18 cellular contexts compared by ENCODE assay signal in genomic region chr5:93294996-93295395, GRCh38.
DNase-seq lines count a peak whose midpoint lies in the region; ATAC-seq, FAIRE-seq and TF ChIP-seq lines count a peak whose summit lies in the region.
"Had no signal": no experiment of that assay in that cellular context is flagged by ENCODE, and none has a peak within 500 bp of the region (broad histone marks: within the 10 kb centered on the region; RNA-seq: fewer than 3 reads in every experiment).

No MANE protein-coding gene starts in this region.

- H3K36me3 ChIP-seq in HCT116 (ENCODE audit: control insufficient read depth in 1 of 2, insufficient read depth in 2 of 2, low read length in 2 of 2): no peaks in the 10 kb centered on the region
- H3K36me3 ChIP-seq: BE2C had no signal

- no peak overlapping the region for H3K4me3 Mint-ChIP-seq in activated T-helper 2 cell treated with anti-CD3 and anti-CD28 coated beads, Interferon-gamma antibody, Interleukin-2, Interleukin-4, amounts not matched to agents 10 μg/mL and 5 μg/mL and 100 μg/mL, durations not matched to agents 14 hours and 24 hours and 36 hours (ENCODE audit: low read depth)
- H3K4me3 Mint-ChIP-seq: CD4-positive, CD25-positive, alpha-beta regulatory T cell; CD8-positive, alpha-beta memory T cell had no signal

- no peaks in the 10 kb centered on the region for H3K27me3 Mint-ChIP-seq in activated T-helper 2 cell treated with anti-CD3 and anti-CD28 coated beads, Interferon-gamma antibody, Interleukin-2, Interleukin-4, amounts not matched to agents 10 μg/mL and 5 μg/mL and 100 μg/mL, durations not matched to agents 14 hours and 24 hours and 36 hours (ENCODE audit: low read depth)
- H3K27me3 Mint-ChIP-seq: CD8-positive, alpha-beta memory T cell had no signal

- no peaks in the 10 kb centered on the region for H3K9me3 Mint-ChIP-seq in activated T-helper 2 cell treated with anti-CD3 and anti-CD28 coated beads, Interferon-gamma antibody, Interleukin-2, Interleukin-4, amounts not matched to agents 10 μg/mL and 5 μg/mL and 100 μg/mL, durations not matched to agents 14 hours and 24 hours and 36 hours

- FAIRE-seq in A204.1 (lab: Jason Lieb, UNC) (peak; percentile 48), TTC549 (lab: Jason Lieb, UNC) (peak; percentile 5)
- FAIRE-seq: K562 had no signal

- H3K36me3 Mint-ChIP-seq in activated T-helper 2 cell treated with anti-CD3 and anti-CD28 coated beads, Interferon-gamma antibody, Interleukin-2, Interleukin-4, amounts not matched to agents 10 μg/mL and 5 μg/mL and 100 μg/mL, durations not matched to agents 14 hours and 24 hours and 36 hours (ENCODE audit: low read depth): no peaks in the 10 kb centered on the region
- H3K36me3 Mint-ChIP-seq: CD4-positive, CD25-positive, alpha-beta regulatory T cell; CD8-positive, alpha-beta memory T cell had no signal

- BruUV-seq in HCT116 (replicated peaks; lab: Mats Ljungman, UMichigan): no TSS peak

- TF ChIP-seq POLR2A in HCT116 (IDR thresholded peaks at IDR 0.05; ENCODE audit: borderline replicate concordance, extremely low read depth, insufficient read depth, insufficient read length): no peak

- TF ChIP-seq CTCF in HCT116 (IDR thresholded peaks at IDR 0.05 in 2 of 3, conservative IDR thresholded peaks at IDR 0.05 in 1 of 3; ENCODE audit: borderline replicate concordance in 1 of 3, insufficient read depth in 1 of 3, low read depth in 2 of 3, low read length in 2 of 3): no peak

- H3K27ac ChIP-seq in HCT116 (ENCODE audit: low read depth, low read length): peak overlapping the region; percentile 59; the same call in 1 of the 2 replicates
- H3K27ac ChIP-seq: HL-60 had no signal

- H3K9me2 ChIP-seq in HCT116 (ENCODE audit: insufficient read depth): no peaks in the 10 kb centered on the region

- CTCF ChIA-PET in HCT116 (lab: Charles Lee): no interaction called here

- no peak overlapping the region for H3K27ac Mint-ChIP-seq in activated T-helper 2 cell treated with anti-CD3 and anti-CD28 coated beads, Interferon-gamma antibody, Interleukin-2, Interleukin-4, amounts not matched to agents 10 μg/mL and 5 μg/mL and 100 μg/mL, durations not matched to agents 14 hours and 24 hours and 36 hours
- H3K27ac Mint-ChIP-seq: CD4-positive, CD25-positive, alpha-beta regulatory T cell; CD8-positive, alpha-beta memory T cell had no signal

- intact Hi-C loops in HCT116 (cut with micrococcal nuclease): no loop called here
- intact Hi-C loops in left colon (cut with DNase I, micrococcal nuclease): no loop called here
- intact Hi-C loops in activated T-helper 2 cell treated with anti-CD3 and anti-CD28 coated beads, Interferon-gamma antibody, Interleukin-2, Interleukin-4, amounts not matched to agents 10 μg/mL and 5 μg/mL and 100 μg/mL, durations not matched to agents 14 hours and 24 hours and 36 hours (cut with micrococcal nuclease): no loop called here
- intact Hi-C loops in posterior vena cava (cut with DNase I): no loop called here

- H3K9ac ChIP-seq in HCT116 (ENCODE audit: low read length): no peak overlapping the region

- H4K20me1 ChIP-seq in HCT116 (ENCODE audit: insufficient read depth): no peaks in the 10 kb centered on the region

- H3K4me3 ChIP-seq in HCT116 (replicated peaks in 1 of 2; ENCODE audit: low read depth in 1 of 2, low read length in 2 of 2): no peak overlapping the region
- H3K4me3 ChIP-seq: K562 had no signal

- RAD21 ChIA-PET in HCT116 (lab: Charles Lee; ENCODE audit: low non-redundant PET in 1 of 2, low total read pairs in 2 of 2, uncharacterized antibody in 2 of 2, unreplicated experiment in 2 of 2): no interaction called here

- ATAC-seq in HCT116: no peak
- no peak for ATAC-seq in left colon
- ATAC-seq: K562 had no signal

- no peak overlapping the region for H3K4me2 ChIP-seq in HCT116 (ENCODE audit: low read length)

- peaks cover 9 to 13% of the 10 kb centered on the region in 2 experiments for H3K4me1 ChIP-seq in HCT116 (ENCODE audit: control insufficient read depth in 1 of 2, insufficient read depth in 2 of 2, low read length in 2 of 2)
- H3K4me1 ChIP-seq: BE2C had no signal

- H3K27me3 ChIP-seq in HCT116 (ENCODE audit: insufficient read depth, low read length): no peaks in the 10 kb centered on the region
- H3K27me3 ChIP-seq: BE2C had no signal

- no peak for TF ChIP-seq RAD21 in HCT116 (IDR thresholded peaks at IDR 0.05; ENCODE audit: low read depth)

- POLR2A ChIA-PET in HCT116 (lab: Charles Lee): no interaction called here

- DNase-seq in HCT116 (ENCODE audit: low read depth, low spot score) (no peak), iris pigment epithelial cell (ENCODE audit: low read depth) (peak; percentile 70), left colon (no peak), posterior vena cava (ENCODE audit: low spot score) (no peak)
- DNase-seq in activated T-helper 2 cell treated with anti-CD3 and anti-CD28 coated beads, Interferon-gamma antibody, Interleukin-2, Interleukin-4, amounts not matched to agents 10 μg/mL and 5 μg/mL and 100 μg/mL, durations not matched to agents 14 hours and 24 hours and 36 hours (ENCODE audit: low spot score): no peak
- DNase-seq: ACHN; BE2C; C1 segment of cervical spinal cord; CD4-positive, CD25-positive, alpha-beta regulatory T cell; CD8-positive, alpha-beta memory T cell; COR-L47; GF-D8; GOT3; H7 had no signal

- H3K9me3 ChIP-seq in HCT116 (ENCODE audit: control insufficient read depth in 1 of 2, insufficient read depth in 1 of 2, low read depth in 1 of 2, low read length in 2 of 2): no peaks in the 10 kb centered on the region
- H3K9me3 ChIP-seq: BE2C had no signal

- H3K4me1 Mint-ChIP-seq in activated T-helper 2 cell treated with anti-CD3 and anti-CD28 coated beads, Interferon-gamma antibody, Interleukin-2, Interleukin-4, amounts not matched to agents 10 μg/mL and 5 μg/mL and 100 μg/mL, durations not matched to agents 14 hours and 24 hours and 36 hours (ENCODE audit: low read depth): no peaks in the 10 kb centered on the region
- H3K4me1 Mint-ChIP-seq: CD4-positive, CD25-positive, alpha-beta regulatory T cell; CD8-positive, alpha-beta memory T cell had no signal

- no peaks in the 10 kb centered on the region for H3K79me2 ChIP-seq in HCT116 (ENCODE audit: insufficient read depth, low read length)

- no peak overlapping the region for H2AFZ ChIP-seq in HCT116 (ENCODE audit: low read depth, low read length, poor library complexity, severe bottlenecking)

TF ChIP-seq in HCT116, 20 proteins besides CTCF, POLR2A, EP300 and RAD21:
- TF ChIP-seq, protein P1, sequence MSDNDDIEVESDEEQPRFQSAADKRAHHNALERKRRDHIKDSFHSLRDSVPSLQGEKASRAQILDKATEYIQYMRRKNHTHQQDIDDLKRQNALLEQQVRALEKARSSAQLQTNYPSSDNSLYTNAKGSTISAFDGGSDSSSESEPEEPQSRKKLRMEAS (IDR thresholded peaks at IDR 0.05): no peak
- TF ChIP-seq FOSL1 (IDR thresholded peaks at IDR 0.05; ENCODE audit: low read depth) (no peak), YY1 (IDR thresholded peaks at IDR 0.05; ENCODE audit: extremely low read depth, insufficient replicate concordance, low read depth, low read length) (no peak), REST (IDR thresholded peaks at IDR 0.05; ENCODE audit: low read depth) (no peak)
